Comparison of ENCODE assay signal across 13 cellular contexts in genomic region chr11:69914286-69915150, GRCh38.
A peak's percentile ranks its signal among the peaks of the same experiment; 100 is the strongest.
DNase-seq lines count a peak whose midpoint lies in the region; ATAC-seq, FAIRE-seq and TF ChIP-seq lines count a peak whose summit lies in the region.
"Had no signal": no experiment of that assay in that cellular context is flagged by ENCODE, and none has a peak within 500 bp of the region (broad histone marks: within the 10 kb centered on the region; RNA-seq: fewer than 3 reads in every experiment).

No MANE protein-coding gene starts in this region.

- H3K79me1 ChIP-seq in mesendoderm (ENCODE audit: low read length), result no peaks in the 10 kb centered on the region

- H2AK5ac ChIP-seq in mesendoderm (ENCODE audit: low read length), result no peak overlapping the region

- H2BK5ac ChIP-seq in mesendoderm (ENCODE audit: low read length), result no peak overlapping the region

- no peak overlapping the region for H4K8ac ChIP-seq in mesendoderm (ENCODE audit: low read depth, low read length)

- H3K36me3 Mint-ChIP-seq in chondrocyte (ENCODE audit: low read depth), result no peaks in the 10 kb centered on the region
- no peaks in the 10 kb centered on the region for H3K36me3 Mint-ChIP-seq in stimulated activated naive B cell treated with anti-CD40 and anti-IgM and Interleukin-4, amounts not matched to agents 10 μg/mL and 1 μg/mL and 100 μg/mL, for 72 hours

- no peak overlapping the region for H4K5ac ChIP-seq in mesendoderm (ENCODE audit: low read length)

- H3K4me2 ChIP-seq in mesendoderm (ENCODE audit: low read length), result no peak overlapping the region
- H3K4me2 ChIP-seq: KMS-11 had no signal

- no peaks in the 10 kb centered on the region for H3K4me1 ChIP-seq in mesendoderm (ENCODE audit: control insufficient read depth, low read depth, low read length)

- no peak for FAIRE-seq in urothelium cell line (lab: Jason Lieb, UNC)

- peaks cover 19% of the 10 kb centered on the region for H3K4me1 Mint-ChIP-seq in chondrocyte (ENCODE audit: low read depth)
- peaks cover 5 to 14% of the 10 kb centered on the region in 2 donors for H3K4me1 Mint-ChIP-seq in stimulated activated naive B cell treated with anti-CD40 and anti-IgM and Interleukin-4, amounts not matched to agents 10 μg/mL and 1 μg/mL and 100 μg/mL, for 72 hours

- no CpG with 5 or more reads among the region's 18 CpGs for WGBS in mesendoderm (ENCODE audit: extremely low coverage, insufficient coverage, low lambda C conversion rate)

- no peak overlapping the region for H2BK120ac ChIP-seq in mesendoderm (ENCODE audit: low read depth, low read length)

- H3K36me3 ChIP-seq in mesendoderm (ENCODE audit: control insufficient read depth, insufficient read depth, low read length), result no peaks in the 10 kb centered on the region

- H3K4ac ChIP-seq in mesendoderm (ENCODE audit: low read depth, low read length), result no peak overlapping the region

- peak overlapping the region; percentile 94 for H3K27ac Mint-ChIP-seq in chondrocyte (ENCODE audit: unreplicated experiment)
- H3K27ac Mint-ChIP-seq in stimulated activated naive B cell treated with anti-CD40 and anti-IgM and Interleukin-4, amounts not matched to agents 10 μg/mL and 1 μg/mL and 100 μg/mL, for 72 hours, result no peak overlapping the region
- H3K27ac Mint-ChIP-seq: activated T-cell treated with anti-CD3 and anti-CD28 coated beads, Interleukin-2, amount 50 U/mL, for 24 hours; stimulated activated naive CD8-positive, alpha-beta T cell treated with anti-CD3 and anti-CD28 coated beads, Interleukin-15, Interleukin-2, amounts not matched to agents 100 ng/mL and 50 ng/mL, for 24 hours had no signal

- peak; percentile 33 for DNase-seq in Right ventricle myocardium superior
- no peak for DNase-seq in left ventricle myocardium superior
- peak; percentile 85 for DNase-seq in chondrocyte (ENCODE audit: low spot score)
- DNase-seq in mesendoderm, result no peak
- peak; percentile 44 for DNase-seq in urothelium cell line (ENCODE audit: low spot score)
- no peak for DNase-seq in stimulated activated naive B cell treated with anti-CD40 and anti-IgM and Interleukin-4, amounts not matched to agents 10 μg/mL and 1 μg/mL and 100 μg/mL, for 72 hours
- DNase-seq: GF-D8, NCI-H446 treated with DMSO at 0.1 percent for 48 hours had no signal

- H3K79me2 ChIP-seq in mesendoderm (ENCODE audit: control insufficient read depth, insufficient read depth, low read length), result no peaks in the 10 kb centered on the region

- TF ChIP-seq CTCF in chondrocyte (IDR thresholded peaks at IDR 0.05), result no peak

- H3K27me3 Mint-ChIP-seq in chondrocyte (ENCODE audit: low read depth), result peaks cover 2% of the 10 kb centered on the region
- peaks cover 70 to 79% of the 10 kb centered on the region in 2 donors for H3K27me3 Mint-ChIP-seq in stimulated activated naive B cell treated with anti-CD40 and anti-IgM and Interleukin-4, amounts not matched to agents 10 μg/mL and 1 μg/mL and 100 μg/mL, for 72 hours

- H3K9me3 Mint-ChIP-seq in chondrocyte (ENCODE audit: low read depth), result no peaks in the 10 kb centered on the region
- peaks cover 2 to 4% of the 10 kb centered on the region in 2 donors for H3K9me3 Mint-ChIP-seq in stimulated activated naive B cell treated with anti-CD40 and anti-IgM and Interleukin-4, amounts not matched to agents 10 μg/mL and 1 μg/mL and 100 μg/mL, for 72 hours
- H3K9me3 Mint-ChIP-seq: activated T-cell treated with anti-CD3 and anti-CD28 coated beads, Interleukin-2, amount 50 U/mL, for 24 hours; stimulated activated naive CD8-positive, alpha-beta T cell treated with anti-CD3 and anti-CD28 coated beads, Interleukin-15, Interleukin-2, amounts not matched to agents 100 ng/mL and 50 ng/mL, for 24 hours had no signal

- intact Hi-C loops in Right ventricle myocardium superior (cut with DNase I), result no loop called here
- intact Hi-C loops in left ventricle myocardium superior (cut with micrococcal nuclease), result no loop called here

- no peak overlapping the region for H2BK15ac ChIP-seq in mesendoderm (replicated peaks; ENCODE audit: low read depth)

- no peak overlapping the region for H3K9ac ChIP-seq in mesendoderm (ENCODE audit: low read length)
- H3K9ac ChIP-seq: KMS-11 had no signal

- no peak overlapping the region for H3K4me3 ChIP-seq in mesendoderm (ENCODE audit: low read length)

- ATAC-seq in Right ventricle myocardium superior (ENCODE audit: poor library complexity) (no peak), left ventricle myocardium superior (no peak), HG03520 (IDR thresholded peaks at IDR 0.05; ENCODE audit: unreplicated experiment) (no peak), HG02938 (IDR thresholded peaks at IDR 0.05; ENCODE audit: unreplicated experiment) (no peak)
- ATAC-seq in stimulated activated naive B cell treated with anti-CD40 and anti-IgM and Interleukin-4, amounts not matched to agents 10 μg/mL and 1 μg/mL and 100 μg/mL, for 72 hours (replicated peaks), result no peak

- no peak overlapping the region for H3K23ac ChIP-seq in mesendoderm (ENCODE audit: low read length)

- no peak overlapping the region for H3K4me3 Mint-ChIP-seq in chondrocyte (ENCODE audit: unreplicated experiment)
- no peak overlapping the region for H3K4me3 Mint-ChIP-seq in stimulated activated naive B cell treated with anti-CD40 and anti-IgM and Interleukin-4, amounts not matched to agents 10 μg/mL and 1 μg/mL and 100 μg/mL, for 72 hours
- H3K4me3 Mint-ChIP-seq: activated T-cell treated with anti-CD3 and anti-CD28 coated beads, Interleukin-2, amount 50 U/mL, for 24 hours; stimulated activated naive CD8-positive, alpha-beta T cell treated with anti-CD3 and anti-CD28 coated beads, Interleukin-15, Interleukin-2, amounts not matched to agents 100 ng/mL and 50 ng/mL, for 24 hours had no signal

- H3K27me3 ChIP-seq in mesendoderm (ENCODE audit: insufficient read depth, low read length, poor library complexity), result no peaks in the 10 kb centered on the region

- no peak overlapping the region for H3K18ac ChIP-seq in mesendoderm (ENCODE audit: low read length)

- H3K27ac ChIP-seq in mesendoderm (ENCODE audit: low read depth, low read length), result no peak overlapping the region
- H3K27ac ChIP-seq: KMS-11 had no signal

- H3K56ac ChIP-seq in mesendoderm (ENCODE audit: low read length), result peak overlapping the region; percentile 6

Comparison
In these comparisons a context has a peak if more than half of its experiments do, and no peak if none do; other contexts are left out.
1. DNase-seq: peak in Right ventricle myocardium superior (single experiment), chondrocyte (single experiment) and urothelium cell line (single experiment); none in left ventricle myocardium superior (single experiment), mesendoderm (single experiment) and stimulated activated naive B cell treated with anti-CD40 and anti-IgM and Interleukin-4, amounts not matched to agents 10 μg/mL and 1 μg/mL and 100 μg/mL, for 72 hours (single experiment).